23 cellular contexts compared by ENCODE assay signal in genomic region chr11:6248248-6248647, GRCh38. TPM values are rescaled to one million over a fixed set of nuclear protein-coding genes. Genes with fewer than 3 reads are reported as not detected.
DNase-seq lines count a peak whose midpoint lies in the region; ATAC-seq and TF ChIP-seq lines count a peak whose summit lies in the region.
"Had no signal": no experiment of that assay in that cellular context is flagged by ENCODE, and none has a peak within 500 bp of the region (broad histone marks: within the 10 kb centered on the region; RNA-seq: fewer than 3 reads in every experiment).

No MANE protein-coding gene starts in this region.

- TF ChIP-seq CTCF in fibroblast of mammary gland (conservative IDR thresholded peaks at IDR 0.05; ENCODE audit: control insufficient read depth, insufficient read depth, low read depth, low read length) = no peak
- TF ChIP-seq CTCF in natural killer cell (IDR thresholded peaks at IDR 0.05) = no peak

- H3K4me3 Mint-ChIP-seq in natural killer cell = no peak overlapping the region
- H3K4me3 Mint-ChIP-seq: activated naive CD8-positive, alpha-beta T cell treated with anti-CD3 and anti-CD28 coated beads, Interleukin-2, amount 50 U/mL, for 24 hours; nephron; stimulated activated effector memory CD8-positive, alpha-beta T cell treated with anti-CD3 and anti-CD28 coated beads, Interleukin-12 subunit alpha, Interleukin-12 subunit beta, amount 100 ng/mL, for 72 hours had no signal

- H3K4me1 ChIP-seq in right cardiac atrium (ENCODE audit: control insufficient read depth, insufficient read depth, low read length) = peaks cover 4% of the 10 kb centered on the region
- H3K4me1 ChIP-seq: gastrocnemius medialis, Peyer's patch had no signal

- intact Hi-C loops in right cardiac atrium (cut with DNase I) = loop anchor here in 1 of 4 donors (5.0 kb wide), 1 partner anchor 69 kb away; no protein-coding TSS in a partner anchor
- intact Hi-C loops in cardiac septum (cut with DNase I) = no loop called here
- intact Hi-C loops in natural killer cell (cut with micrococcal nuclease) = no loop called here

- H3K4me1 Mint-ChIP-seq in natural killer cell = no peaks in the 10 kb centered on the region
- H3K4me1 Mint-ChIP-seq: activated naive CD8-positive, alpha-beta T cell treated with anti-CD3 and anti-CD28 coated beads, Interleukin-2, amount 50 U/mL, for 24 hours; stimulated activated effector memory CD8-positive, alpha-beta T cell treated with anti-CD3 and anti-CD28 coated beads, Interleukin-12 subunit alpha, Interleukin-12 subunit beta, amount 100 ng/mL, for 72 hours had no signal

- H3K9me3 ChIP-seq in right cardiac atrium (ENCODE audit: control insufficient read depth, low read length) = no peaks in the 10 kb centered on the region
- H3K9me3 ChIP-seq: A549, gastrocnemius medialis, Peyer's patch, testis had no signal

- 89% methylated on average over 1 of the region's 1 CpG for WGBS in right cardiac atrium

- H3K4me3 ChIP-seq in right cardiac atrium (ENCODE audit: low read length) (no peak overlapping the region), fibroblast of mammary gland (ENCODE audit: control insufficient read depth, low read depth, low read length) (no peak overlapping the region)
- H3K4me3 ChIP-seq: A549, gastrocnemius medialis, Peyer's patch, testis had no signal

- ATAC-seq in right cardiac atrium (peak; percentile 34 to 51), natural killer cell (no peak)
- ATAC-seq in stimulated activated naive CD8-positive, alpha-beta T cell treated with anti-CD3 and anti-CD28 coated beads, Interleukin-15, Interleukin-2, amounts not matched to agents 100 U/mL and 50 U/mL, for 24 hours = no peak
- ATAC-seq: A549; activated naive CD8-positive, alpha-beta T cell treated with anti-CD3 and anti-CD28 coated beads, Interleukin-2, amount 50 U/mL, for 24 hours; gastrocnemius medialis; stimulated activated effector memory CD8-positive, alpha-beta T cell treated with anti-CD3 and anti-CD28 coated beads, Interleukin-12 subunit alpha, Interleukin-12 subunit beta, amount 100 ng/mL, for 72 hours had no signal

- H3K9me3 Mint-ChIP-seq in natural killer cell = no peaks in the 10 kb centered on the region
- H3K9me3 Mint-ChIP-seq: activated naive CD8-positive, alpha-beta T cell treated with anti-CD3 and anti-CD28 coated beads, Interleukin-2, amount 50 U/mL, for 24 hours; nephron; stimulated activated effector memory CD8-positive, alpha-beta T cell treated with anti-CD3 and anti-CD28 coated beads, Interleukin-12 subunit alpha, Interleukin-12 subunit beta, amount 100 ng/mL, for 72 hours had no signal

- H3K36me3 Mint-ChIP-seq in natural killer cell = no peaks in the 10 kb centered on the region
- H3K36me3 Mint-ChIP-seq: stimulated activated effector memory CD8-positive, alpha-beta T cell treated with anti-CD3 and anti-CD28 coated beads, Interleukin-12 subunit alpha, Interleukin-12 subunit beta, amount 100 ng/mL, for 72 hours had no signal

- no peaks in the 10 kb centered on the region for H3K27me3 ChIP-seq in right cardiac atrium (ENCODE audit: control insufficient read depth, insufficient read depth)
- H3K27me3 ChIP-seq: gastrocnemius medialis, Peyer's patch, testis had no signal

- H3K27ac Mint-ChIP-seq in natural killer cell = no peak overlapping the region
- H3K27ac Mint-ChIP-seq: activated naive CD8-positive, alpha-beta T cell treated with anti-CD3 and anti-CD28 coated beads, Interleukin-2, amount 50 U/mL, for 24 hours; nephron; stimulated activated effector memory CD8-positive, alpha-beta T cell treated with anti-CD3 and anti-CD28 coated beads, Interleukin-12 subunit alpha, Interleukin-12 subunit beta, amount 100 ng/mL, for 72 hours had no signal

- DNase-seq in right cardiac atrium (peak in 1 of 3 donors; percentile 35), cardiac septum (ENCODE audit: low spot score) (no peak), fibroblast of mammary gland (ENCODE audit: low read depth) (peak; percentile 72), stromal cell of bone marrow (ENCODE audit: low read depth) (peak; percentile 38), natural killer cell (no peak)
- DNase-seq in stimulated activated naive CD8-positive, alpha-beta T cell treated with anti-CD3 and anti-CD28 coated beads, Interleukin-15, Interleukin-2, amounts not matched to agents 100 U/mL and 50 U/mL, for 24 hours = no peak
- DNase-seq: activated CD8-positive, alpha-beta memory T cell treated with anti-CD3 and anti-CD28 coated beads, Interleukin-2, amount 50 U/mL, for 48 hours; activated effector memory CD4-positive, alpha-beta T cell treated with Interleukin-2 at 50 U/mL for 16 hours; activated naive CD8-positive, alpha-beta T cell treated with anti-CD3 and anti-CD28 coated beads, Interleukin-2, amount 50 U/mL, for 24 hours; cortex of kidney; gastrocnemius medialis; kidney glomerular epithelial cell; NCI-H1105; NCI-H510A; NK-92 treated with Interleukin-12 subunit alpha and Interleukin-12 subunit beta, amount 100 ng/mL, for 24 hours; Peyer's patch; T-helper 2 cell; testis had no signal

- H3K27me3 Mint-ChIP-seq in natural killer cell (ENCODE audit: low read depth in 2 of 2) = peaks cover 0 to 5% of the 10 kb centered on the region in 2 donors
- H3K27me3 Mint-ChIP-seq: activated naive CD8-positive, alpha-beta T cell treated with anti-CD3 and anti-CD28 coated beads, Interleukin-2, amount 50 U/mL, for 24 hours had no signal

- no peak overlapping the region for H3K27ac ChIP-seq in right cardiac atrium (ENCODE audit: low read length)
- H3K27ac ChIP-seq: A549, C4-2B, gastrocnemius medialis, Peyer's patch, testis had no signal

RNA-seq across cellular contexts. Expression of gene CNGA4, which starts 9.4 kb away (rescaled TPM):
- under 1 TPM in 1 of 4 donors, not detected in 3; 0.19 TPM for total RNA-seq in right cardiac atrium
- polyA plus RNA-seq in right cardiac atrium = 0.16 TPM
- not detected for total RNA-seq in cardiac septum
- total RNA-seq in natural killer cell = under 1 TPM; 0.35 to 0.50 (median 0.39) TPM
- total RNA-seq: G401, gastrocnemius medialis had no signal

RNA-seq across cellular contexts. Expression of gene CCKBR, which starts 11.4 kb away (rescaled TPM):
- total RNA-seq in right cardiac atrium (not detected), cardiac septum (not detected), natural killer cell (not detected)
- 0.05 TPM for polyA plus RNA-seq in right cardiac atrium
- total RNA-seq: G401, gastrocnemius medialis, Peyer's patch had no signal
- polyA plus RNA-seq: A549 had no signal

RNA-seq across cellular contexts. Expression of gene FHIP1B, which starts 13.8 kb away (rescaled TPM):
- total RNA-seq in right cardiac atrium (10 to 100 TPM; 14.1 to 18.8 (median 17.2) TPM), cardiac septum (19.7 TPM), natural killer cell (10 to 100 TPM; 50.6 to 76.9 (median 58.4) TPM)
- polyA plus RNA-seq in right cardiac atrium = 19.5 TPM

RNA-seq across cellular contexts. Expression of gene C11orf42, which starts 42.9 kb away (rescaled TPM):
- total RNA-seq in right cardiac atrium (not detected), cardiac septum (not detected), natural killer cell (not detected)
- polyA plus RNA-seq in right cardiac atrium = not detected
- total RNA-seq: G401, gastrocnemius medialis, Peyer's patch had no signal
- polyA plus RNA-seq: A549 had no signal

RNA-seq across cellular contexts. Expression of gene OR52W1, which starts 49.2 kb away (rescaled TPM):
- not detected for total RNA-seq in right cardiac atrium
- polyA plus RNA-seq in right cardiac atrium = not detected
- not detected for total RNA-seq in cardiac septum
- total RNA-seq in natural killer cell = not detected
- total RNA-seq: G401, gastrocnemius medialis, Peyer's patch, testis had no signal
- polyA plus RNA-seq: A549 had no signal

Comparison
In these comparisons a context has a peak if more than half of its experiments do, and no peak if none do; other contexts are left out.
1. ATAC-seq: peak in right cardiac atrium (2 of 2); none in stimulated activated naive CD8-positive, alpha-beta T cell treated with anti-CD3 and anti-CD28 coated beads, Interleukin-15, Interleukin-2, amounts not matched to agents 100 U/mL and 50 U/mL, for 24 hours (single experiment) and natural killer cell (0 of 3).
2. DNase-seq: peak in fibroblast of mammary gland (single experiment) and stromal cell of bone marrow (single experiment); none in cardiac septum (single experiment), stimulated activated naive CD8-positive, alpha-beta T cell treated with anti-CD3 and anti-CD28 coated beads, Interleukin-15, Interleukin-2, amounts not matched to agents 100 U/mL and 50 U/mL, for 24 hours (single experiment) and natural killer cell (single experiment).